ENCODE assay signal across 9 cellular contexts in genomic region chr6:167079853-167080297, GRCh38. TPM values are rescaled to one million over a fixed set of nuclear protein-coding genes. Genes with fewer than 3 reads are reported as not detected.
DNase-seq lines count a peak whose midpoint lies in the region; ATAC-seq, FAIRE-seq and TF ChIP-seq lines count a peak whose summit lies in the region.
"Had no signal": no experiment of that assay in that cellular context is flagged by ENCODE, and none has a peak within 500 bp of the region (broad histone marks: within the 10 kb centered on the region; RNA-seq: fewer than 3 reads in every experiment).

No MANE protein-coding gene starts in this region.

- ATAC-seq in GM18498 (IDR thresholded peaks at IDR 0.05; ENCODE audit: unreplicated experiment) (peak; percentile 99), GM21825 (IDR thresholded peaks at IDR 0.05; ENCODE audit: unreplicated experiment) (peak; percentile 99)

- H3K27me3 ChIP-seq in effector memory CD4-positive, alpha-beta T cell (replicated peaks; ENCODE audit: control insufficient read depth, insufficient read depth, low read length, poor library complexity, severe bottlenecking) = no peaks in the 10 kb centered on the region
- H3K27me3 ChIP-seq: pancreas had no signal

- H3K9ac ChIP-seq in kidney (ENCODE audit: low read length in 2 of 2) = no peak overlapping the region

- DNase-seq in NOMO-1 treated with dmso at 0.1 percent for 144 hours (lab: John Stamatoyannopoulos, UW; ENCODE audit: unreplicated experiment) (peak; percentile 74), middle frontal gyrus (ENCODE audit: extremely low spot score, low spot score) (no peak), OCI-M1 (lab: John Stamatoyannopoulos, UW) (no peak), kidney (no peak), NCI-H446 treated with DMSO at 0.1 percent for 48 hours (lab: John Stamatoyannopoulos, UW) (no peak)
- DNase-seq in effector memory CD4-positive, alpha-beta T cell = peak; percentile 53 to 59 (median 58)
- DNase-seq: pancreas had no signal

- H3K36me3 ChIP-seq in effector memory CD4-positive, alpha-beta T cell (ENCODE audit: control insufficient read depth, insufficient read depth, low read length) = no peaks in the 10 kb centered on the region
- no peaks in the 10 kb centered on the region for H3K36me3 ChIP-seq in kidney (ENCODE audit: control insufficient read depth in 1 of 2, insufficient read depth in 2 of 2, low read length in 2 of 2)
- H3K36me3 ChIP-seq: pancreas had no signal

- H3K4me1 ChIP-seq in effector memory CD4-positive, alpha-beta T cell (ENCODE audit: control insufficient read depth, insufficient read depth, low read length, poor library complexity, severe bottlenecking) = peaks cover 11% of the 10 kb centered on the region
- H3K4me1 ChIP-seq in kidney (ENCODE audit: control insufficient read depth in 1 of 2, insufficient read depth in 1 of 2, low read depth in 1 of 2, low read length in 2 of 2) = no peaks in the 10 kb centered on the region
- H3K4me1 ChIP-seq: pancreas had no signal

- no peaks in the 10 kb centered on the region for H3K9me3 ChIP-seq in effector memory CD4-positive, alpha-beta T cell (ENCODE audit: control insufficient read depth, low read length)
- no peaks in the 10 kb centered on the region for H3K9me3 ChIP-seq in kidney (ENCODE audit: control insufficient read depth in 1 of 2, low read length in 2 of 2)
- H3K9me3 ChIP-seq: pancreas had no signal

- no peak overlapping the region for H3K27ac ChIP-seq in effector memory CD4-positive, alpha-beta T cell (ENCODE audit: insufficient read depth, low read length, poor library complexity, severe bottlenecking)
- no peak overlapping the region for H3K27ac ChIP-seq in kidney (ENCODE audit: low read depth in 2 of 2, low read length in 2 of 2)
- H3K27ac ChIP-seq: pancreas had no signal

- intact Hi-C loops in kidney (cut with DNase I) = no loop called here

- FAIRE-seq in kidney (lab: Jason Lieb, UNC) = no peak
- FAIRE-seq: pancreas had no signal

- no peak overlapping the region for H3K4me3 ChIP-seq in effector memory CD4-positive, alpha-beta T cell (ENCODE audit: insufficient read depth, low read depth, low read length, poor library complexity, severe bottlenecking)
- no peak overlapping the region for H3K4me3 ChIP-seq in kidney (ENCODE audit: low read length in 2 of 2)
- H3K4me3 ChIP-seq: pancreas had no signal

- TF ChIP-seq CTCF in kidney (IDR thresholded peaks at IDR 0.05; ENCODE audit: borderline replicate concordance, extremely low read depth, insufficient read depth) = no peak

RNA-seq across cellular contexts. Expression of gene CCR6, which starts 43.0 kb away (rescaled TPM):
- total RNA-seq in kidney = 0.54 TPM
- 0.43 TPM for polyA plus RNA-seq in kidney (ENCODE audit: insufficient read depth, low read depth, low replicate concordance)

Comparison
In these comparisons a context has a peak if more than half of its experiments do, and no peak if none do; other contexts are left out.
1. DNase-seq: peak in NOMO-1 treated with dmso at 0.1 percent for 144 hours (single experiment) and effector memory CD4-positive, alpha-beta T cell (3 of 3); none in middle frontal gyrus (single experiment), OCI-M1 (single experiment), kidney (single experiment) and NCI-H446 treated with DMSO at 0.1 percent for 48 hours (single experiment).